33 cellular contexts compared by ENCODE assay signal in genomic region chr15:80186597-80186996, GRCh38.
"Had no signal": no experiment of that assay in that cellular context is flagged by ENCODE, and none has a peak within 500 bp of the region (broad histone marks: within the 10 kb centered on the region; RNA-seq: fewer than 3 reads in every experiment).

No MANE protein-coding gene starts in this region.

- H3K27me3 ChIP-seq: adrenal gland, ascending aorta, body of pancreas, brain microvascular endothelial cell, breast epithelium, cardiac muscle cell had no signal

- H3K4me1 ChIP-seq: body of pancreas, breast epithelium had no signal

- H3K4me3 ChIP-seq: adrenal gland, ascending aorta, body of pancreas, breast epithelium, cardiac muscle cell had no signal

- ATAC-seq: activated naive CD4-positive, alpha-beta T cell treated with anti-CD3 and anti-CD28 coated beads, Interleukin-2, amount 50 U/mL, for 72 hours; activated naive CD8-positive, alpha-beta T cell treated with anti-CD3 and anti-CD28 coated beads, Interleukin-2, amount 50 U/mL, for 24 hours; activated T-cell treated with anti-CD3 and anti-CD28 coated beads, Interleukin-2, amount 50 U/mL, for 4 hours; activated T-cell treated with anti-CD3 and anti-CD28 coated beads, Interleukin-2, amount 50 U/mL, for 72 hours; activated T-helper 17 cell treated with anti-CD3 and anti-CD28 coated beads, Interleukin-2, amount 50 U/mL, for 72 hours; body of pancreas had no signal

- DNase-seq: activated effector memory CD4-positive, alpha-beta T cell treated with anti-CD3 and anti-CD28 coated beads, Interleukin-2, amount 50 U/mL, for 16 hours; activated effector memory CD4-positive, alpha-beta T cell treated with Interleukin-2 at 50 U/mL for 16 hours; activated gamma-delta T cell; activated gamma-delta T cell treated with Interleukin-2 at 50 U/mL for 16 hours; activated naive CD4-positive, alpha-beta T cell; activated naive CD4-positive, alpha-beta T cell treated with anti-CD3 and anti-CD28 coated beads for 36 hours; activated naive CD4-positive, alpha-beta T cell treated with anti-CD3 and anti-CD28 coated beads, Interleukin-2, amount 10 ng/mL, durations not matched to agents 7 days and 5 days; activated naive CD4-positive, alpha-beta T cell treated with anti-CD3 and anti-CD28 coated beads, Interleukin-2, amount 50 U/mL, for 16 hours; activated naive CD4-positive, alpha-beta T cell treated with Interleukin-2 at 50 U/mL for 16 hours; activated naive CD8-positive, alpha-beta T cell treated with anti-CD3 and anti-CD28 coated beads for 36 hours; activated naive CD8-positive, alpha-beta T cell treated with anti-CD3 and anti-CD28 coated beads, Interleukin-2, amount 10 ng/mL, durations not matched to agents 7 days and 5 days; activated naive CD8-positive, alpha-beta T cell treated with anti-CD3 and anti-CD28 coated beads, Interleukin-2, amount 50 U/mL, for 24 hours; activated T-cell treated with anti-CD3 and anti-CD28 coated beads, Interleukin-2, amount 50 U/mL, for 24 hours; activated T-cell treated with anti-CD3 and anti-CD28 coated beads, Interleukin-2, amount 50 U/mL, for 4 hours; activated T-cell treated with anti-CD3 and anti-CD28 coated beads, Interleukin-2, amount 50 U/mL, for 48 hours; activated T-cell treated with anti-CD3 and anti-CD28 coated beads, Interleukin-2, amount 50 U/mL, for 72 hours; adrenal gland; amniotic stem cell; amygdala; anterior cingulate cortex; aorta; body of pancreas; brain microvascular endothelial cell; caudate nucleus; central memory CD4-positive, alpha-beta T cell; cerebellar nuclear complex had no signal

- H3K27ac ChIP-seq: adrenal gland, ascending aorta, body of pancreas, brain microvascular endothelial cell, breast epithelium, cardiac muscle cell had no signal

- H3K9me3 ChIP-seq: adrenal gland, ascending aorta, body of pancreas, breast epithelium had no signal

- H3K36me3 ChIP-seq: breast epithelium had no signal

- FAIRE-seq: astrocyte, bronchial epithelial cell had no signal
